26 cellular contexts compared by ENCODE assay signal in the genomic region with DNA sequence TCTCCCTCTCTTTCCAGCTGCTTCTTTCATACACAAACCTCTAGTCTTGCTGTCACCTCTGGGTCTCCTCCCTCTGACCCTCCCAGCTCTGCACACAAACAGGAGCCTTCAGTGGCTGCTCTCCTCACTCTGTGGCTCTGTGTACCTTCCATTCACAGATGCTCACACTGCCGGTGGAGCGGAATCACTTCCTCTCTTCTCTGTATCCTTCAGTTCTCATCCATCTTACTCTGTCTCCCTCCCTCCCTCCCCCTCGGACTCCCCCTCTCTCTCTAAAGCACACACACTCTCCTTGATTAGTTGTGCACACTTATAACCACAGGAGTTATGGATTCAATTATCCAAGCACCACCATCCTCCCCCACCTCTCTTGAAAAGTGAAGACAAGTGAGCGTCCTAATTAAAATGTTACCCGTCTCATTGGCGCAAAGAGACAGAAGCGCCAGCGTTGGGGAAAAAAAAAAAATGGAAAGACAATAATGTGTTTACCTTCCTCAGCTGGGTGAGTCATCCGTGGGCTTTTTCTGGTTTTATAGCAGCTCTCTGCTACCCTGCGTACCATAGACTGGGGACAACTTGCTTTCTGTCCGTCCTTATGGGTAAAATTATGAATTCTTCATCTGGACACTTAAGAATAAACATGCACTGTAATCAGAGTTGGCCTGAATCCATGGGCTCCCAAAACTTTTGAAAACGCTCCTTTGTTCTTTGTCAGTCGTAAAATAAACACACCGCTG.
DNase-seq lines count a peak whose midpoint lies in the region; ATAC-seq and TF ChIP-seq lines count a peak whose summit lies in the region.
"Had no signal": no experiment of that assay in that cellular context is flagged by ENCODE, and none has a peak within 500 bp of the region (broad histone marks: within the 10 kb centered on the region; RNA-seq: fewer than 3 reads in every experiment).

No MANE protein-coding gene starts in this region.

- peak; percentile 45 for DNase-seq in SK-MEL-5 (ENCODE audit: low read depth, low spot score)
- DNase-seq in endodermal cell, result peak; percentile 53
- no peak for DNase-seq in neural crest cell (ENCODE audit: low read depth, low spot score)
- DNase-seq in GDM1 (lab: John Stamatoyannopoulos, UW), result no peak
- no peak for DNase-seq in Right ventricle myocardium superior
- DNase-seq in effector memory CD8-positive, alpha-beta T cell, result no peak
- no peak for DNase-seq in NCI-H2227 (lab: John Stamatoyannopoulos, UW; ENCODE audit: unreplicated experiment)
- DNase-seq: activated CD4-positive, alpha-beta memory T cell treated with anti-CD3 and anti-CD28 coated beads for 36 hours; activated naive CD4-positive, alpha-beta T cell treated with anti-CD3 and anti-CD28 coated beads, Interleukin-2, amount 50 U/mL, for 16 hours; Calu3; cortex of kidney; DND-41; gastrocnemius medialis; KG1; left ventricle myocardium inferior; MM.1S; naive thymus-derived CD4-positive, alpha-beta T cell; NCI-H1436; NCI-H2107; NCI-H510A; SJCRH30; stimulated activated CD4-positive, alpha-beta T cell treated with anti-CD3 and anti-CD28 coated beads, Interleukin-2, amount 100 ng/mL, for 24 hours; T-helper 1 cell; trophoblast cell had no signal

- peaks cover 24% of the 10 kb centered on the region for H3K4me1 Mint-ChIP-seq in endodermal cell
- peaks cover 17% of the 10 kb centered on the region for H3K4me1 Mint-ChIP-seq in neural crest cell
- H3K4me1 Mint-ChIP-seq in effector memory CD8-positive, alpha-beta T cell (ENCODE audit: low read depth in 2 of 2), result no peaks in the 10 kb centered on the region
- H3K4me1 Mint-ChIP-seq: activated T-helper 17 cell treated with anti-CD3 and anti-CD28 coated beads, Interleukin-2, amount 50 U/mL, for 72 hours had no signal

- TF ChIP-seq CTCF in endodermal cell (conservative IDR thresholded peaks at IDR 0.05) (no peak), neural crest cell (conservative IDR thresholded peaks at IDR 0.05) (no peak)

- H3K4me3 Mint-ChIP-seq in endodermal cell, result no peak overlapping the region
- no peak overlapping the region for H3K4me3 Mint-ChIP-seq in neural crest cell
- H3K4me3 Mint-ChIP-seq in effector memory CD8-positive, alpha-beta T cell, result no peak overlapping the region
- H3K4me3 Mint-ChIP-seq: activated CD4-positive, alpha-beta memory T cell treated with anti-CD3 and anti-CD28 coated beads for 36 hours; activated T-helper 17 cell treated with anti-CD3 and anti-CD28 coated beads, Interleukin-2, amount 50 U/mL, for 72 hours; naive thymus-derived CD4-positive, alpha-beta T cell had no signal

- intact Hi-C loops in Right ventricle myocardium superior (cut with DNase I), result no loop called here

- in situ Hi-C loops in SK-MEL-5 (cut with HindIII; ENCODE audit: low pct_unique_long_range_greater_than_20kb, low sequenced_read_pairs), result no loop called here

- H3K27me3 Mint-ChIP-seq in endodermal cell (ENCODE audit: insufficient read depth) (no peaks in the 10 kb centered on the region), neural crest cell (ENCODE audit: low read depth) (peaks cover 7% of the 10 kb centered on the region)
- no peaks in the 10 kb centered on the region for H3K27me3 Mint-ChIP-seq in effector memory CD8-positive, alpha-beta T cell
- H3K27me3 Mint-ChIP-seq: activated CD4-positive, alpha-beta memory T cell treated with anti-CD3 and anti-CD28 coated beads for 36 hours; activated T-helper 17 cell treated with anti-CD3 and anti-CD28 coated beads, Interleukin-2, amount 50 U/mL, for 72 hours; naive thymus-derived CD4-positive, alpha-beta T cell had no signal

- 83 to 86% methylated on average over 10 to 14 of the region's 14 CpGs for WGBS in endodermal cell (ENCODE audit: insufficient coverage in 1 of 2, insufficient read length in 1 of 2), 2 experiments

- H3K9me3 Mint-ChIP-seq in endodermal cell (no peaks in the 10 kb centered on the region), neural crest cell (no peaks in the 10 kb centered on the region)
- peaks cover 0 to 2% of the 10 kb centered on the region in 2 donors for H3K9me3 Mint-ChIP-seq in effector memory CD8-positive, alpha-beta T cell
- H3K9me3 Mint-ChIP-seq: activated CD4-positive, alpha-beta memory T cell treated with anti-CD3 and anti-CD28 coated beads for 36 hours; activated T-helper 17 cell treated with anti-CD3 and anti-CD28 coated beads, Interleukin-2, amount 50 U/mL, for 72 hours had no signal

- H3K36me3 ChIP-seq in endodermal cell (ENCODE audit: control insufficient read depth, insufficient read depth, low read length), result no peaks in the 10 kb centered on the region
- H3K36me3 ChIP-seq: gastrocnemius medialis, left ventricle myocardium inferior, SJCRH30 had no signal

- peaks cover 6% of the 10 kb centered on the region for H3K4me1 ChIP-seq in endodermal cell (ENCODE audit: control insufficient read depth, insufficient read depth, low read length)
- H3K4me1 ChIP-seq: gastrocnemius medialis, left ventricle myocardium inferior, SJCRH30 had no signal

- H3K27ac ChIP-seq in endodermal cell (ENCODE audit: low read depth, low read length), result no peak overlapping the region
- H3K27ac ChIP-seq: C4-2B, gastrocnemius medialis, left ventricle myocardium inferior, SJCRH30 had no signal

- no peak overlapping the region for H3K9ac ChIP-seq in endodermal cell (ENCODE audit: extremely low read depth, low read length, poor library complexity, severe bottlenecking)

- H3K4me3 ChIP-seq in endodermal cell (ENCODE audit: low read length), result no peak overlapping the region
- H3K4me3 ChIP-seq: gastrocnemius medialis, left ventricle myocardium inferior, SJCRH30 had no signal

- H3K27me3 ChIP-seq in endodermal cell (ENCODE audit: control insufficient read depth, insufficient read depth, low read length, poor library complexity, severe bottlenecking), result no peaks in the 10 kb centered on the region
- H3K27me3 ChIP-seq: gastrocnemius medialis, SJCRH30 had no signal

- H3K36me3 Mint-ChIP-seq in endodermal cell (ENCODE audit: low read depth) (no peaks in the 10 kb centered on the region), neural crest cell (ENCODE audit: low read depth) (no peaks in the 10 kb centered on the region)
- H3K36me3 Mint-ChIP-seq in effector memory CD8-positive, alpha-beta T cell (ENCODE audit: insufficient read depth), result no peaks in the 10 kb centered on the region
- H3K36me3 Mint-ChIP-seq: activated CD4-positive, alpha-beta memory T cell treated with anti-CD3 and anti-CD28 coated beads for 36 hours; naive thymus-derived CD4-positive, alpha-beta T cell had no signal

- no peak for ATAC-seq in Right ventricle myocardium superior (ENCODE audit: poor library complexity)
- no peak for ATAC-seq in effector memory CD8-positive, alpha-beta T cell (replicated peaks)
- ATAC-seq: activated T-helper 17 cell treated with anti-CD3 and anti-CD28 coated beads, Interleukin-2, amount 50 U/mL, for 72 hours; gastrocnemius medialis; naive thymus-derived CD4-positive, alpha-beta T cell had no signal

- no peaks in the 10 kb centered on the region for H3K9me3 ChIP-seq in endodermal cell (ENCODE audit: control insufficient read depth, low read length)
- H3K9me3 ChIP-seq: gastrocnemius medialis, left ventricle myocardium inferior, SJCRH30 had no signal

- H3K27ac Mint-ChIP-seq in endodermal cell (no peak overlapping the region), neural crest cell (ENCODE audit: unreplicated experiment) (peak overlapping the region; percentile 43)
- no peak overlapping the region for H3K27ac Mint-ChIP-seq in effector memory CD8-positive, alpha-beta T cell
- H3K27ac Mint-ChIP-seq: activated CD4-positive, alpha-beta memory T cell treated with anti-CD3 and anti-CD28 coated beads for 36 hours; activated T-helper 17 cell treated with anti-CD3 and anti-CD28 coated beads, Interleukin-2, amount 50 U/mL, for 72 hours; naive thymus-derived CD4-positive, alpha-beta T cell had no signal

Comparison
In these comparisons a context has a peak if more than half of its experiments do, and no peak if none do; other contexts are left out.
1. DNase-seq: peak in SK-MEL-5 (single experiment) and endodermal cell (single experiment); none in neural crest cell (single experiment), GDM1 (single experiment), Right ventricle myocardium superior (single experiment), effector memory CD8-positive, alpha-beta T cell (0 of 3) and NCI-H2227 (single experiment).